1 cellular context compared by ENCODE assay signal in the genomic region with DNA sequence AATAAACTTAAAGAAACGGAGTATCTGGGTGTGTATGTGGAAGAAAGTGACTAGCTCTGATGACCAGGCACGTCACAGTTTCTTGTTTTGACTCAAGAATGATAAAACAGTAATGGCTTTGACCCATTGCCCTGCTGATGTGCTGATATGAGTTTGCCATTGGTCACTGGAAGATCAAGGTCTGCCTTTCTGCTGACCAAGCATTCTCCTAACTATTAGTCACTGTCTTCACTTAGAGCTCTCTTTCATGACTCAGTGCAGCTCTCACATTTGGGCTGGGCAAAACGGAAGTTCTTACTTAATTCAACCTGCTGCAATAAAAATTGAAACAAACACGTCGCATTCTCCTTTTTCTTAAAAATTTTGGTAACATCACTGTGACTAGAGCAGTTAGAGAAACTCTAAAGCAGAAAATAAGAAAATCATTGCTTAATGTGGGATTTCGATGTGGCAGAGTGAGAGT.
TF ChIP-seq lines count a peak whose summit lies in the region.

No MANE protein-coding gene starts in this region.

TF ChIP-seq in A549, 52 proteins besides CTCF, POLR2A, EP300 and RAD21 (continued from another document):
- no peak for TF ChIP-seq REST (IDR thresholded peaks at IDR 0.05)
- no peak for TF ChIP-seq RNF2 (IDR thresholded peaks at IDR 0.05; ENCODE audit: borderline replicate concordance, low read depth)
- TF ChIP-seq ZSCAN20 (CRISPR knock-in tag; IDR thresholded peaks at IDR 0.05): no peak
- peak; percentile 30; the same call in 1 of the 3 replicates for TF ChIP-seq SMC3 (IDR thresholded peaks at IDR 0.05)
- peak; percentile 100 for TF ChIP-seq MAFK (IDR thresholded peaks at IDR 0.05; ENCODE audit: partially characterized antibody)
- TF ChIP-seq RCOR1 (IDR thresholded peaks at IDR 0.05; ENCODE audit: low read depth, low read length): no peak
- no peak for TF ChIP-seq PBX3 (IDR thresholded peaks at IDR 0.05)
- no peak for TF ChIP-seq PHF8 (IDR thresholded peaks at IDR 0.05; ENCODE audit: borderline replicate concordance, low read depth)
- TF ChIP-seq HOXB13 (CRISPR knock-in tag; IDR thresholded peaks at IDR 0.05; ENCODE audit: low read depth): 0 out of 2 replicates have a peak, but pooled peaks have one; percentile 14
- TF ChIP-seq ZFP36 (IDR thresholded peaks at IDR 0.05; ENCODE audit: borderline replicate concordance, partially characterized antibody): peak; percentile 1
- TF ChIP-seq CBX8 (IDR thresholded peaks at IDR 0.05): no peak
- peak; percentile 35 to 72; a peak in 3 of 5 replicates for TF ChIP-seq JUN (IDR thresholded peaks at IDR 0.05)
- no peak for TF ChIP-seq NR3C1 (IDR thresholded peaks at IDR 0.05)
- no peak for TF ChIP-seq HMGXB4 (CRISPR knock-in tag; IDR thresholded peaks at IDR 0.05; ENCODE audit: borderline replicate concordance)
- TF ChIP-seq E2F6 (IDR thresholded peaks at IDR 0.05; ENCODE audit: borderline replicate concordance, low read depth): no peak
- no peak for TF ChIP-seq EHF (CRISPR knock-in tag; IDR thresholded peaks at IDR 0.05)
- no peak for TF ChIP-seq SREBF2 (IDR thresholded peaks at IDR 0.05)
- no peak for TF ChIP-seq ZNF302 (CRISPR knock-in tag; IDR thresholded peaks at IDR 0.05)
- TF ChIP-seq JUNB (IDR thresholded peaks at IDR 0.05): peak; percentile 95
- TF ChIP-seq ZC3H11A (IDR thresholded peaks at IDR 0.05): no peak
- TF ChIP-seq CEBPB (IDR thresholded peaks at IDR 0.05): peak in 1 of 2 experiments; percentile 58; a peak in 3 of 4 replicates
- TF ChIP-seq HOXB5 (CRISPR knock-in tag; IDR thresholded peaks at IDR 0.05): 0 out of 2 replicates have a peak, but pooled peaks have one; percentile 41
- no peak for TF ChIP-seq MYC (IDR thresholded peaks at IDR 0.05; ENCODE audit: borderline replicate concordance, low read length)
- no peak for TF ChIP-seq CHD4 (IDR thresholded peaks at IDR 0.05; ENCODE audit: borderline replicate concordance)
- TF ChIP-seq BCL3 (IDR thresholded peaks at IDR 0.05): peak; percentile 72; the same call in 1 of the 3 replicates
- TF ChIP-seq HDAC2 (IDR thresholded peaks at IDR 0.05): no peak
- TF ChIP-seq, protein P1, sequence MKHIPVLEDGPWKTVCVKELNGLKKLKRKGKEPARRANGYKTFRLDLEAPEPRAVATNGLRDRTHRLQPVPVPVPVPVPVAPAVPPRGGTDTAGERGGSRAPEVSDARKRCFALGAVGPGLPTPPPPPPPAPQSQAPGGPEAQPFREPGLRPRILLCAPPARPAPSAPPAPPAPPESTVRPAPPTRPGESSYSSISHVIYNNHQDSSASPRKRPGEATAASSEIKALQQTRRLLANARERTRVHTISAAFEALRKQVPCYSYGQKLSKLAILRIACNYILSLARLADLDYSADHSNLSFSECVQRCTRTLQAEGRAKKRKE (CRISPR knock-in tag; IDR thresholded peaks at IDR 0.05; ENCODE audit: low read depth): no peak
- TF ChIP-seq POLR2AphosphoS2 (conservative IDR thresholded peaks at IDR 0.05; ENCODE audit: low read length): no peak
- peak; percentile 93 for TF ChIP-seq GATA3 (IDR thresholded peaks at IDR 0.05; ENCODE audit: borderline replicate concordance)
- TF ChIP-seq HES2 (IDR thresholded peaks at IDR 0.05): no peak
- TF ChIP-seq, protein P2, sequence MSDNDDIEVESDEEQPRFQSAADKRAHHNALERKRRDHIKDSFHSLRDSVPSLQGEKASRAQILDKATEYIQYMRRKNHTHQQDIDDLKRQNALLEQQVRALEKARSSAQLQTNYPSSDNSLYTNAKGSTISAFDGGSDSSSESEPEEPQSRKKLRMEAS (IDR thresholded peaks at IDR 0.05): 0 out of 2 replicates have a peak, but pooled peaks have one; percentile 44
- TF ChIP-seq FOSL2 (IDR thresholded peaks at IDR 0.05): peak; percentile 92
- peak; percentile 95 for TF ChIP-seq FOSL2 (CRISPR knock-in tag; IDR thresholded peaks at IDR 0.05)
- no peak for TF ChIP-seq HEYL (CRISPR knock-in tag; IDR thresholded peaks at IDR 0.05)
- TF ChIP-seq TP53 (CRISPR knock-in tag; IDR thresholded peaks at IDR 0.05): no peak
- no peak for TF ChIP-seq MAZ (IDR thresholded peaks at IDR 0.05; ENCODE audit: borderline replicate concordance, low read depth, low read length)
- no peak for TF ChIP-seq ESRRA (IDR thresholded peaks at IDR 0.05; ENCODE audit: borderline replicate concordance, low read length)
- TF ChIP-seq NFE2L2 (conservative IDR thresholded peaks at IDR 0.05; ENCODE audit: low read length): no peak
- no peak for TF ChIP-seq CHD2 (IDR thresholded peaks at IDR 0.05; ENCODE audit: low read length, partially characterized antibody)
- peak; percentile 77; the same call in 1 of the 2 replicates for TF ChIP-seq RFX5 (IDR thresholded peaks at IDR 0.05)
- no peak for TF ChIP-seq BHLHE40 (IDR thresholded peaks at IDR 0.05; ENCODE audit: low read depth, low read length)
- TF ChIP-seq KDM5A (IDR thresholded peaks at IDR 0.05): no peak
- TF ChIP-seq RARB (CRISPR knock-in tag; IDR thresholded peaks at IDR 0.05): no peak
- no peak for TF ChIP-seq TFCP2L1 (CRISPR knock-in tag; IDR thresholded peaks at IDR 0.05)
- no peak for TF ChIP-seq FOSB (CRISPR knock-in tag; IDR thresholded peaks at IDR 0.05)
- no peak for TF ChIP-seq EHMT2 (IDR thresholded peaks at IDR 0.05; ENCODE audit: low read depth)
